Comparison of ENCODE assay signal across 23 cellular contexts in the genomic region with DNA sequence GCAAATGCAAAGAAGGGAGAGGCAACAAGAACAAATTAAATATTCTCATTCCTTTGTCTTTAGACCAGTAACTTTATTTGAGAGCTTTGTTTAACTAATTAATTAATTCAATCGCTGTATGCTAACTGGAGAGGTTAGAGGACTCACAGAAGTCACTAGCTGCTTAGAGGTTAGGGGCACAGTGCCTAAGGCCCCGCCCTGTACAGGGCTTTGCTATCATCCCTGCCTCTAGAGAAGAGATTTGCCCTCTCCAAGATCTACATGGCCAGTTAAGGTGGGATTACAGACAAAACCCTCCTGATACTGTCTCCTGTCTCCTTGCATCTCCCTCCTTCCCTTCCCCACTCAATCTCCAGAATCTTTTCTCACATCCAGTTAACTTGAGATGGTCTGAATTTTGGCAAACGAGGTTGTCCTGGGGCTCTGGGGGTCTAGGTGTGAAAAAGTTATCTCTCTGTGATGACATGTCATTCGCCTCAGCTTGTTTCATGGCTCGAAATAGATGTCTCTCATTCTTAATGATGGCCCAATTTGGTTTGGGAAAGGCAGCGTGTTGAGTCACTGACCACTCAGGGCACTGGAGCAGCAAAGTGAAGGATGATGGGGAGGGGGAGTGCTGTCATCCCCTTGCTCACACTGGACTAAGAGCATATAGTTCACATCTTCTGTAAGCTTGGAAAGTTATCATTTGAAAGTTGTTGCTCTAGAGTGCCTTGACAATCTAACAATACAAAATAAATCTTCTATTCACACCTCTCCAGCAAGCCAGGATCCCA.
"Had no signal": no experiment of that assay in that cellular context is flagged by ENCODE, and none has a peak within 500 bp of the region (broad histone marks: within the 10 kb centered on the region; RNA-seq: fewer than 3 reads in every experiment).

No MANE protein-coding gene starts in this region.

- H3K9ac ChIP-seq: KMS-11 had no signal

- DNase-seq: activated CD4-positive, alpha-beta memory T cell treated with anti-CD3 and anti-CD28 coated beads, Interleukin-2, amount 10 ng/mL, durations not matched to agents 7 days and 5 days; activated CD4-positive, alpha-beta T cell treated with anti-CD3 and anti-CD28 coated beads, Interleukin-2, amount 50 U/mL, for 1 hour; activated CD4-positive, CD25-positive, alpha-beta regulatory T cell; activated naive CD4-positive, alpha-beta T cell treated with anti-CD3 and anti-CD28 coated beads, Interleukin-2, amount 50 U/mL, for 16 hours; activated naive CD8-positive, alpha-beta T cell treated with anti-CD3 and anti-CD28 coated beads, Interleukin-2, amount 10 ng/mL, durations not matched to agents 7 days and 5 days; activated T-cell treated with anti-CD3 and anti-CD28 coated beads for 4 hours; activated T-cell treated with anti-CD3 and anti-CD28 coated beads, Interleukin-2, amount 50 U/mL, for 72 hours; adrenal gland; NCI-H1092; NCI-H1930; NCI-H2171; NCI-H2227 treated with DMSO at 0.1 percent for 48 hours; NCI-H526; NCI-H774; NK-92 treated with Interleukin-12 subunit alpha and Interleukin-12 subunit beta, amount 100 ng/mL, for 24 hours; OCI-M1; RPMI8226; T-helper 1 cell had no signal

- ATAC-seq: activated T-cell treated with anti-CD3 and anti-CD28 coated beads, Interleukin-2, amount 50 U/mL, for 72 hours; Panc1; Right ventricle myocardium inferior had no signal

- H3K4me3 ChIP-seq: adrenal gland, breast epithelium, SK-N-MC had no signal

- H3K36me3 ChIP-seq: adrenal gland, breast epithelium had no signal

- H3K4me1 ChIP-seq: adrenal gland, breast epithelium had no signal

- H3K9me3 ChIP-seq: adrenal gland, breast epithelium had no signal

- H3K27me3 ChIP-seq: adrenal gland, breast epithelium had no signal

- H3K4me2 ChIP-seq: KMS-11 had no signal

- H3K27ac ChIP-seq: adrenal gland, breast epithelium, KMS-11, SK-N-MC had no signal
